18 cellular contexts compared by ENCODE assay signal in genomic region chr10:124978376-124978725, GRCh38.
"Had no signal": no experiment of that assay in that cellular context is flagged by ENCODE, and none has a peak within 500 bp of the region (broad histone marks: within the 10 kb centered on the region; RNA-seq: fewer than 3 reads in every experiment).

No MANE protein-coding gene starts in this region.

- H3K4me3 Mint-ChIP-seq: activated CD4-positive, alpha-beta memory T cell treated with anti-CD3 and anti-CD28 coated beads for 36 hours; activated naive CD4-positive, alpha-beta T cell treated with anti-CD3 and anti-CD28 coated beads, Interleukin-2, amount 10 ng/mL, durations not matched to agents 7 days and 5 days; activated T-cell treated with anti-CD3 and anti-CD28 coated beads, Interleukin-2, amount 50 U/mL, for 72 hours; naive B cell; neural progenitor cell had no signal

- H3K27ac ChIP-seq: foreskin keratinocyte, hepatocyte, neural progenitor cell, thoracic aorta, upper lobe of left lung had no signal

- H3K4me1 ChIP-seq: foreskin keratinocyte, neural progenitor cell had no signal

- H3K9me3 Mint-ChIP-seq: activated CD4-positive, alpha-beta memory T cell treated with anti-CD3 and anti-CD28 coated beads for 36 hours; activated naive CD4-positive, alpha-beta T cell treated with anti-CD3 and anti-CD28 coated beads, Interleukin-2, amount 10 ng/mL, durations not matched to agents 7 days and 5 days; activated T-cell treated with anti-CD3 and anti-CD28 coated beads, Interleukin-2, amount 50 U/mL, for 72 hours; immature natural killer cell; naive B cell; neural progenitor cell had no signal

- H3K4me2 ChIP-seq: hepatocyte, neural progenitor cell had no signal

- DNase-seq: activated CD4-positive, alpha-beta memory T cell treated with anti-CD3 and anti-CD28 coated beads for 36 hours; activated CD4-positive, alpha-beta T cell treated with anti-CD3 and anti-CD28 coated beads for 48 hours; activated effector memory CD4-positive, alpha-beta T cell treated with Interleukin-2 at 50 U/mL for 16 hours; activated naive CD4-positive, alpha-beta T cell treated with anti-CD3 and anti-CD28 coated beads, Interleukin-2, amount 10 ng/mL, durations not matched to agents 7 days and 5 days; activated T-cell treated with anti-CD3 and anti-CD28 coated beads, Interleukin-2, amount 50 U/mL, for 72 hours; dermis blood vessel endothelial cell; effector CD8-positive, alpha-beta T cell; foreskin keratinocyte; immature natural killer cell; naive B cell; stimulated activated CD4-positive, alpha-beta T cell treated with anti-CD3 and anti-CD28 coated beads, Interleukin-4, amount 100 ng/mL, for 24 hours; stimulated activated naive CD4-positive, alpha-beta T cell treated with Interleukin-2 at 50 U/mL for 16 hours; upper lobe of left lung had no signal

- H3K4me3 ChIP-seq: hepatocyte, lung, neural progenitor cell, thoracic aorta, upper lobe of left lung had no signal

- H3K9ac ChIP-seq: neural progenitor cell had no signal

- H3K27ac Mint-ChIP-seq: activated CD4-positive, alpha-beta memory T cell treated with anti-CD3 and anti-CD28 coated beads for 36 hours; activated naive CD4-positive, alpha-beta T cell treated with anti-CD3 and anti-CD28 coated beads, Interleukin-2, amount 10 ng/mL, durations not matched to agents 7 days and 5 days; activated T-cell treated with anti-CD3 and anti-CD28 coated beads, Interleukin-2, amount 50 U/mL, for 72 hours; neural progenitor cell; progenitor cell of endocrine pancreas had no signal

- H3K27me3 ChIP-seq: foreskin keratinocyte, hepatocyte, neural progenitor cell, upper lobe of left lung had no signal

- H3K27me3 Mint-ChIP-seq: activated CD4-positive, alpha-beta memory T cell treated with anti-CD3 and anti-CD28 coated beads for 36 hours; activated naive CD4-positive, alpha-beta T cell treated with anti-CD3 and anti-CD28 coated beads, Interleukin-2, amount 10 ng/mL, durations not matched to agents 7 days and 5 days; naive B cell; progenitor cell of endocrine pancreas had no signal

- H3K9me3 ChIP-seq: thoracic aorta, upper lobe of left lung had no signal

- H2AFZ ChIP-seq: hepatocyte, neural progenitor cell had no signal

- ATAC-seq: activated T-cell treated with anti-CD3 and anti-CD28 coated beads, Interleukin-2, amount 50 U/mL, for 72 hours had no signal
